8 cellular contexts compared by ENCODE assay signal in genomic region chr18:56637897-56638231, GRCh38. TPM values are rescaled to one million over a fixed set of nuclear protein-coding genes. Genes with fewer than 3 reads are reported as not detected.
A peak's percentile ranks its signal among the peaks of the same experiment; 100 is the strongest.
DNase-seq lines count a peak whose midpoint lies in the region; ATAC-seq and TF ChIP-seq lines count a peak whose summit lies in the region.

No MANE protein-coding gene starts in this region.

- H3K36me3 ChIP-seq in SU-DHL-6 (ENCODE audit: low read length) = peaks cover 6% of the 10 kb centered on the region; the same call in 1 of the 2 replicates

- peaks cover 10% of the 10 kb centered on the region for H3K9me3 Mint-ChIP-seq in activated CD4-positive, alpha-beta T cell treated with anti-CD3 and anti-CD28 coated beads, Interleukin-2, amount 10 ng/mL, durations not matched to agents 24 days and 14 days
- peaks cover 3% of the 10 kb centered on the region for H3K9me3 Mint-ChIP-seq in natural killer cell treated with Interleukin-12 subunit alpha and Interleukin-12 subunit beta and Interleukin-15 and Interleukin-18, amount 100 ng/mL, for 72 hours

- H3K4me3 ChIP-seq in SU-DHL-6 (ENCODE audit: insufficient read depth, low read length, poor library complexity, severe bottlenecking) (peak overlapping the region; percentile 85), epithelial cell of proximal tubule (ENCODE audit: low read depth, low read length) (peak overlapping the region; percentile 75)

- no peaks in the 10 kb centered on the region for H3K9me3 ChIP-seq in SU-DHL-6 (ENCODE audit: insufficient read depth, low read length)

- H3K27me3 Mint-ChIP-seq in activated CD4-positive, alpha-beta T cell treated with anti-CD3 and anti-CD28 coated beads, Interleukin-2, amount 10 ng/mL, durations not matched to agents 24 days and 14 days = no peaks in the 10 kb centered on the region
- no peaks in the 10 kb centered on the region for H3K27me3 Mint-ChIP-seq in natural killer cell treated with Interleukin-12 subunit alpha and Interleukin-12 subunit beta and Interleukin-15 and Interleukin-18, amount 100 ng/mL, for 72 hours

- peaks cover 55% of the 10 kb centered on the region for H3K79me2 ChIP-seq in SU-DHL-6 (ENCODE audit: insufficient read depth, low read length)

- ATAC-seq in HG02885 (IDR thresholded peaks at IDR 0.05; ENCODE audit: poor library complexity, unreplicated experiment) = peak; percentile 20
- ATAC-seq in natural killer cell treated with Interleukin-12 subunit alpha and Interleukin-12 subunit beta and Interleukin-15 and Interleukin-18, amount 100 ng/mL, for 72 hours = no peak

- TF ChIP-seq CTCF in SU-DHL-6 (IDR thresholded peaks at IDR 0.05; ENCODE audit: insufficient read depth, low read length, poor library complexity, severe bottlenecking) (no peak), epithelial cell of proximal tubule (conservative IDR thresholded peaks at IDR 0.05; ENCODE audit: low read depth, low read length) (no peak)

- H3K4me3 Mint-ChIP-seq in activated CD4-positive, alpha-beta T cell treated with anti-CD3 and anti-CD28 coated beads, Interleukin-2, amount 10 ng/mL, durations not matched to agents 24 days and 14 days = peak overlapping the region; percentile 98
- peak overlapping the region; percentile 96 for H3K4me3 Mint-ChIP-seq in natural killer cell treated with Interleukin-12 subunit alpha and Interleukin-12 subunit beta and Interleukin-15 and Interleukin-18, amount 100 ng/mL, for 72 hours

- DNase-seq in activated CD4-positive, alpha-beta T cell treated with anti-CD3 and anti-CD28 coated beads, Interleukin-2, amount 10 ng/mL, durations not matched to agents 24 days and 14 days = no peak
- DNase-seq in activated CD4-positive, alpha-beta T cell treated with anti-CD3 and anti-CD28 coated beads, Interleukin-2, amount 50 U/mL, for 4 hours = no peak
- DNase-seq in epithelial cell of proximal tubule (ENCODE audit: low read depth) (no peak), NCI-H774 (lab: John Stamatoyannopoulos, UW) (no peak), GM19240 (ENCODE audit: insufficient read length, low spot score) (no peak)
- no peak for DNase-seq in natural killer cell treated with Interleukin-12 subunit alpha and Interleukin-12 subunit beta and Interleukin-15 and Interleukin-18, amount 100 ng/mL, for 72 hours (ENCODE audit: low spot score)

- H4K20me1 ChIP-seq in SU-DHL-6 (ENCODE audit: low read depth, low read length) = peaks cover 38% of the 10 kb centered on the region

- no peaks in the 10 kb centered on the region for H3K9me2 ChIP-seq in SU-DHL-6 (replicated peaks; ENCODE audit: insufficient read depth, low read length)

- intact Hi-C loops in activated CD4-positive, alpha-beta T cell treated with anti-CD3 and anti-CD28 coated beads, Interleukin-2, amount 10 ng/mL, durations not matched to agents 24 days and 14 days (cut with micrococcal nuclease) = loop anchor here (1.0 to 10.0 kb wide), 3 partner anchors 13 to 984 kb away; partner anchors contain the start of genes FECH, NARS1 and WDR7

- no peaks in the 10 kb centered on the region for H3K27me3 ChIP-seq in SU-DHL-6 (ENCODE audit: low read length)

- peaks cover 32% of the 10 kb centered on the region for H3K36me3 Mint-ChIP-seq in activated CD4-positive, alpha-beta T cell treated with anti-CD3 and anti-CD28 coated beads, Interleukin-2, amount 10 ng/mL, durations not matched to agents 24 days and 14 days (ENCODE audit: low read depth)
- peaks cover 22% of the 10 kb centered on the region for H3K36me3 Mint-ChIP-seq in natural killer cell treated with Interleukin-12 subunit alpha and Interleukin-12 subunit beta and Interleukin-15 and Interleukin-18, amount 100 ng/mL, for 72 hours

- H3K27ac ChIP-seq in SU-DHL-6 (ENCODE audit: low read depth, low read length) = peak overlapping the region; percentile 52

- H3K9ac ChIP-seq in SU-DHL-6 (ENCODE audit: low read length) = peak overlapping the region; percentile 83

- H3K27ac Mint-ChIP-seq in activated CD4-positive, alpha-beta T cell treated with anti-CD3 and anti-CD28 coated beads, Interleukin-2, amount 10 ng/mL, durations not matched to agents 24 days and 14 days = peak overlapping the region; percentile 96
- H3K27ac Mint-ChIP-seq in natural killer cell treated with Interleukin-12 subunit alpha and Interleukin-12 subunit beta and Interleukin-15 and Interleukin-18, amount 100 ng/mL, for 72 hours = peak overlapping the region; percentile 99

- peak overlapping the region; percentile 96 for H3K4me2 ChIP-seq in SU-DHL-6 (ENCODE audit: low read depth, low read length, poor library complexity, severe bottlenecking)

- H3F3A ChIP-seq in SU-DHL-6 (ENCODE audit: insufficient read depth) = no peaks in the 10 kb centered on the region; the same call in 1 of the 2 replicates

- peak overlapping the region; percentile 40 for H2AFZ ChIP-seq in SU-DHL-6 (ENCODE audit: low read depth, low read length, severe bottlenecking)

- peaks cover 38% of the 10 kb centered on the region for H3K4me1 Mint-ChIP-seq in activated CD4-positive, alpha-beta T cell treated with anti-CD3 and anti-CD28 coated beads, Interleukin-2, amount 10 ng/mL, durations not matched to agents 24 days and 14 days
- H3K4me1 Mint-ChIP-seq in natural killer cell treated with Interleukin-12 subunit alpha and Interleukin-12 subunit beta and Interleukin-15 and Interleukin-18, amount 100 ng/mL, for 72 hours (ENCODE audit: low read depth in 2 of 2) = peaks cover 22 to 31% of the 10 kb centered on the region in 2 donors

RNA-seq across cellular contexts. Expression of gene TXNL1, which starts 0.5 kb away (rescaled TPM):
- 102 and 104 TPM in 2 replicates for total RNA-seq in activated CD4-positive, alpha-beta T cell treated with anti-CD3 and anti-CD28 coated beads, Interleukin-2, amount 10 ng/mL, durations not matched to agents 24 days and 14 days
- 51.4 and 63.2 TPM in 2 replicates for total RNA-seq in epithelial cell of proximal tubule
- 10 to 100 TPM; 50.3 to 60.5 TPM for total RNA-seq in natural killer cell treated with Interleukin-12 subunit alpha and Interleukin-12 subunit beta and Interleukin-15 and Interleukin-18, amount 100 ng/mL, for 72 hours

RNA-seq across cellular contexts. Expression of gene WDR7, which starts 13.3 kb away (rescaled TPM):
- 20.8 and 26.0 TPM in 2 replicates for total RNA-seq in activated CD4-positive, alpha-beta T cell treated with anti-CD3 and anti-CD28 coated beads, Interleukin-2, amount 10 ng/mL, durations not matched to agents 24 days and 14 days
- 6.8 and 8.2 TPM in 2 replicates for total RNA-seq in epithelial cell of proximal tubule
- total RNA-seq in natural killer cell treated with Interleukin-12 subunit alpha and Interleukin-12 subunit beta and Interleukin-15 and Interleukin-18, amount 100 ng/mL, for 72 hours = 10 to 100 TPM; 51.1 to 69.1 TPM
